ENCODE assay signal across 1 cellular context in genomic region chr10:70722820-70723424, GRCh38.
TF ChIP-seq lines count a peak whose summit lies in the region.

No MANE protein-coding gene starts in this region.

TF ChIP-seq in HCT116, 20 proteins besides CTCF, POLR2A, EP300 and RAD21 (continued from another document):
- TF ChIP-seq, protein P1, sequence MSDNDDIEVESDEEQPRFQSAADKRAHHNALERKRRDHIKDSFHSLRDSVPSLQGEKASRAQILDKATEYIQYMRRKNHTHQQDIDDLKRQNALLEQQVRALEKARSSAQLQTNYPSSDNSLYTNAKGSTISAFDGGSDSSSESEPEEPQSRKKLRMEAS (IDR thresholded peaks at IDR 0.05): peak; percentile 28; the same call in 1 of the 2 replicates
- TF ChIP-seq ELF1 (IDR thresholded peaks at IDR 0.05; ENCODE audit: borderline replicate concordance, low read depth) (no peak), SP1 (IDR thresholded peaks at IDR 0.05; ENCODE audit: low read depth) (peak; percentile 71), YY1 (IDR thresholded peaks at IDR 0.05; ENCODE audit: extremely low read depth, insufficient replicate concordance, low read depth, low read length) (no peak), ZFX (IDR thresholded peaks at IDR 0.05) (no peak), EGR1 (IDR thresholded peaks at IDR 0.05; ENCODE audit: low read depth) (no peak), EZH2phosphoT487 (IDR thresholded peaks at IDR 0.05; ENCODE audit: borderline replicate concordance) (no peak), REST (IDR thresholded peaks at IDR 0.05; ENCODE audit: low read depth) (no peak), SIN3A (IDR thresholded peaks at IDR 0.05; ENCODE audit: low read depth) (peak; percentile 35; the same call in 1 of the 2 replicates), TCF7L2 (IDR thresholded peaks at IDR 0.05; ENCODE audit: borderline replicate concordance, extremely low read depth, insufficient read depth, insufficient read length) (no peak), POLR2AphosphoS5 (IDR thresholded peaks at IDR 0.05; ENCODE audit: low read depth, low read length) (no peak)
- TF ChIP-seq, protein P2, sequence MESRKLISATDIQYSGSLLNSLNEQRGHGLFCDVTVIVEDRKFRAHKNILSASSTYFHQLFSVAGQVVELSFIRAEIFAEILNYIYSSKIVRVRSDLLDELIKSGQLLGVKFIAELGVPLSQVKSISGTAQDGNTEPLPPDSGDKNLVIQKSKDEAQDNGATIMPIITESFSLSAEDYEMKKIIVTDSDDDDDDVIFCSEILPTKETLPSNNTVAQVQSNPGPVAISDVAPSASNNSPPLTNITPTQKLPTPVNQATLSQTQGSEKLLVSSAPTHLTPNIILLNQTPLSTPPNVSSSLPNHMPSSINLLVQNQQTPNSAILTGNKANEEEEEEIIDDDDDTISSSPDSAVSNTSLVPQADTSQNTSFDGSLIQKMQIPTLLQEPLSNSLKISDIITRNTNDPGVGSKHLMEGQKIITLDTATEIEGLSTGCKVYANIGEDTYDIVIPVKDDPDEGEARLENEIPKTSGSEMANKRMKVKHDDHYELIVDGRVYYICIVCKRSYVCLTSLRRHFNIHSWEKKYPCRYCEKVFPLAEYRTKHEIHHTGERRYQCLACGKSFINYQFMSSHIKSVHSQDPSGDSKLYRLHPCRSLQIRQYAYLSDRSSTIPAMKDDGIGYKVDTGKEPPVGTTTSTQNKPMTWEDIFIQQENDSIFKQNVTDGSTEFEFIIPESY (IDR thresholded peaks at IDR 0.05; ENCODE audit: extremely low read depth, insufficient replicate concordance, low read length): no peak
